In the genomic region with DNA sequence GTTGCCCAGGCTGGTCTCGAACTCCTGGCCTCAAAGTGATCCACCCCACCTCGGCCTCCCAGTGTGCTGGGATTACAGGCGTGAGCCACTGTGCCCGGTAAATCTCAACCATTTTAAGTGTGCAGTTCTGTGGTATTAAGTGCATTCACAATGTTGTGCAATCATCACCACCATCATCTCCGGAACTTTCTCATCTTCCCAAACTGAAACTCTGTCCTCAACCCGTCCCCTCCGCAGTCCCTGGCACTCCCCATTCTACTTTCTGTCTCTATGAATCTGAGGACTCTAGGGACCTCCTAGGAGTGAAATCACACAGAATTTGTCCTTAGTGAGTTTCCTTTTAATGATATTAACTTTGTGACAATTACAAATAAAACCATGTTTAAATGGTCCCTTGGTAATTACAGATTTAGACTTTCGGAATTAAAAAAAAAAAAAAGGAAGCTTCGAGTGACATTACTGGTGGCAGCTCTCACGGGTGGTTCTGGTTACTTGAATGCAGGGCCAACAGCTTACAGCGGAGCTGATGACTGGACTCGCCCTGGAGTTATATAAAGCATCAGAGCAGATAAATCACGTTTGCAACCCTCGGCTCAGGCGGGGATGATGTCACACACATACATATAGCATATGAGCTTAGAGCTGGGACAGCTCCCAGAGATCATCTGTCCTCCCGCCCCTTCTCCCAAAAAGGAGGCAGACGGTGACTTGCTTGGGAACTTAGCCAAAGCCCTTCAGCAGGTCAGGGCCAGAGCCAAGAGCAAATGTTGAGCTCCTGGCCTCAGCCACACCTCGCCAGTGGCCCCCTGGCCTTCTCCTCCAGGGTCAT, we compare ENCODE assay signal across 10 cellular contexts.
A peak's percentile ranks its signal among the peaks of the same experiment; 100 is the strongest.
DNase-seq lines count a peak whose midpoint lies in the region; ATAC-seq and TF ChIP-seq lines count a peak whose summit lies in the region.
"Had no signal": no experiment of that assay in that cellular context is flagged by ENCODE, and none has a peak within 500 bp of the region (broad histone marks: within the 10 kb centered on the region; RNA-seq: fewer than 3 reads in every experiment).

No MANE protein-coding gene starts in this region.

- no peaks in the 10 kb centered on the region for H3K9me3 ChIP-seq in neutrophil
- H3K9me3 ChIP-seq: ovary had no signal

- no peak overlapping the region for H3K4me3 ChIP-seq in neutrophil (ENCODE audit: low read depth in 1 of 2, low read length in 1 of 2)
- H3K4me3 ChIP-seq: ovary had no signal

- peaks cover 0 to 2% (median 0%) of the 10 kb centered on the region in 3 donors for H3K27me3 Mint-ChIP-seq in CD14-positive monocyte (ENCODE audit: low read depth in 3 of 3)
- H3K27me3 Mint-ChIP-seq in endothelial cell (ENCODE audit: unreplicated experiment) = peaks cover 3% of the 10 kb centered on the region

- no peak for TF ChIP-seq CTCF in CD14-positive monocyte (IDR thresholded peaks at IDR 0.05)
- TF ChIP-seq CTCF in neutrophil (IDR thresholded peaks at IDR 0.05) = no peak
- TF ChIP-seq CTCF in endothelial cell (IDR thresholded peaks at IDR 0.05; ENCODE audit: unreplicated experiment) = no peak

- H3K27ac Mint-ChIP-seq in CD14-positive monocyte = peak overlapping the region; percentile 90 to 97 (median 96)
- no peak overlapping the region for H3K27ac Mint-ChIP-seq in endothelial cell (ENCODE audit: unreplicated experiment)

- peak overlapping the region; percentile 76 to 79 for H3K4me3 Mint-ChIP-seq in CD14-positive monocyte
- H3K4me3 Mint-ChIP-seq in endothelial cell (ENCODE audit: unreplicated experiment) = no peak overlapping the region

- peaks cover 19% of the 10 kb centered on the region for H3K36me3 ChIP-seq in neutrophil
- H3K36me3 ChIP-seq: ovary had no signal

- H3K36me3 Mint-ChIP-seq in CD14-positive monocyte = peaks cover 26 to 69% of the 10 kb centered on the region in 2 donors
- peaks cover 10% of the 10 kb centered on the region for H3K36me3 Mint-ChIP-seq in endothelial cell (ENCODE audit: low read depth, unreplicated experiment)

- DNase-seq in CD14-positive monocyte (ENCODE audit: low spot score) (peak; percentile 89), NCI-H2196 treated with DMSO at 0.1 percent for 48 hours (lab: John Stamatoyannopoulos, UW; ENCODE audit: unreplicated experiment) (peak; percentile 84), fibroblast of peridontal ligament (ENCODE audit: extremely low read depth) (peak; percentile 20), endothelial cell (ENCODE audit: low spot score) (no peak)
- DNase-seq in stimulated activated CD4-positive, alpha-beta T cell treated with anti-CD3 and anti-CD28 coated beads, Interleukin-4, amount 100 ng/mL, for 1 hour = no peak
- DNase-seq: effector CD8-positive, alpha-beta T cell had no signal

- ATAC-seq in GM18502 (IDR thresholded peaks at IDR 0.05; ENCODE audit: poor library complexity, unreplicated experiment) = no peak
- ATAC-seq in GM18520 (IDR thresholded peaks at IDR 0.05; ENCODE audit: unreplicated experiment) = no peak

- H3K4me1 ChIP-seq in neutrophil (ENCODE audit: control insufficient read depth in 1 of 2, insufficient read depth in 1 of 2, low read depth in 1 of 2, low read length in 1 of 2) = peaks cover 6% of the 10 kb centered on the region in 2 experiments

- peaks cover 15% of the 10 kb centered on the region for H3K4me1 Mint-ChIP-seq in CD14-positive monocyte
- no peaks in the 10 kb centered on the region for H3K4me1 Mint-ChIP-seq in endothelial cell (ENCODE audit: unreplicated experiment)

- H3K9me3 Mint-ChIP-seq in CD14-positive monocyte (peaks cover 0 to 3% (median 0%) of the 10 kb centered on the region in 7 donors), endothelial cell (ENCODE audit: unreplicated experiment) (no peaks in the 10 kb centered on the region)

- intact Hi-C loops in CD14-positive monocyte (cut with micrococcal nuclease) = no loop called here

- H3K27ac ChIP-seq in neutrophil = peak overlapping the region; percentile 68
- H3K27ac ChIP-seq: ovary had no signal

- no peaks in the 10 kb centered on the region for H3K27me3 ChIP-seq in neutrophil
- H3K27me3 ChIP-seq: ovary had no signal

Comparison
In these comparisons a context has a peak if more than half of its experiments do, and no peak if none do; other contexts are left out.
1. DNase-seq: peak in CD14-positive monocyte (single experiment), NCI-H2196 treated with DMSO at 0.1 percent for 48 hours (single experiment) and fibroblast of peridontal ligament (single experiment); none in endothelial cell (single experiment) and stimulated activated CD4-positive, alpha-beta T cell treated with anti-CD3 and anti-CD28 coated beads, Interleukin-4, amount 100 ng/mL, for 1 hour (single experiment).